In genomic region chr4:8228319-8229250, GRCh38 we compare ENCODE assay signal across 8 cellular contexts. TPM values are rescaled to one million over a fixed set of nuclear protein-coding genes. Genes with fewer than 3 reads are reported as not detected.
DNase-seq lines count a peak whose midpoint lies in the region; ATAC-seq, FAIRE-seq and TF ChIP-seq lines count a peak whose summit lies in the region.

No MANE protein-coding gene starts in this region.

- H3K27me3 ChIP-seq in BJ (ENCODE audit: control insufficient read depth, insufficient read depth, low read length) (peaks cover 1% of the 10 kb centered on the region; the same call in 1 of the 2 replicates), astrocyte (ENCODE audit: insufficient read depth, low read length) (no peaks in the 10 kb centered on the region)

- POLR2A ChIA-PET in BJ (lab: Charles Lee): no interaction called here

- no peak overlapping the region for H3K27ac ChIP-seq in astrocyte (ENCODE audit: low read depth, low read length)

- H3K9ac ChIP-seq in astrocyte (ENCODE audit: low read length): no peak overlapping the region

- H3K27me3 Mint-ChIP-seq in T-helper 2 cell treated with Interferon-gamma antibody and Interleukin-4, amounts not matched to agents 5 μg/mL and 100 μg/mL, for 36 hours (ENCODE audit: low read depth): no peaks in the 10 kb centered on the region
- H3K27me3 Mint-ChIP-seq in astrocyte (ENCODE audit: low read depth, unreplicated experiment): peaks cover 12% of the 10 kb centered on the region

- H3K4me3 ChIP-seq in BJ (ENCODE audit: low read depth, low read length): no peak overlapping the region
- no peak overlapping the region for H3K4me3 ChIP-seq in astrocyte (ENCODE audit: insufficient read depth, low read depth, low read length)

- H3K36me3 Mint-ChIP-seq in T-helper 2 cell treated with Interferon-gamma antibody and Interleukin-4, amounts not matched to agents 5 μg/mL and 100 μg/mL, for 36 hours (ENCODE audit: low read depth): peaks cover 7% of the 10 kb centered on the region
- no peaks in the 10 kb centered on the region for H3K36me3 Mint-ChIP-seq in astrocyte (ENCODE audit: low read depth, unreplicated experiment)

- CTCF ChIA-PET in BJ (lab: Yijun Ruan, JAX): interaction anchor here (0.6 to 6.0 kb wide), 7 partner anchors 9 to 174 kb away, joined by 3 to 23 read pairs (median 5); no protein-coding TSS in a partner anchor

- peak; percentile 39 for DNase-seq in BJ (ENCODE audit: low read depth)
- peak; percentile 73 for DNase-seq in T-helper 2 cell treated with Interferon-gamma antibody and Interleukin-4, amounts not matched to agents 5 μg/mL and 100 μg/mL, for 36 hours (ENCODE audit: low spot score)
- peak; percentile 79 for DNase-seq in astrocyte (ENCODE audit: low read depth)
- DNase-seq in left colon: peak; percentile 68 to 78
- peak; percentile 49 for DNase-seq in stimulated activated CD8-positive, alpha-beta memory T cell treated with anti-CD3 and anti-CD28 coated beads, Interleukin-12 subunit alpha, Interleukin-12 subunit beta, amount 100 ng/mL, for 1 hour (ENCODE audit: low read depth)
- no peak for DNase-seq in NK-92 (lab: John Stamatoyannopoulos, UW; ENCODE audit: unreplicated experiment)

- no peaks in the 10 kb centered on the region; the same call in 1 of the 2 replicates for H3K36me3 ChIP-seq in BJ (ENCODE audit: control insufficient read depth, insufficient read depth, low read length)
- no peaks in the 10 kb centered on the region for H3K36me3 ChIP-seq in astrocyte (ENCODE audit: insufficient read depth, low read length)

- no peaks in the 10 kb centered on the region for H3K79me2 ChIP-seq in astrocyte (ENCODE audit: insufficient read depth, low read length)

- no peaks in the 10 kb centered on the region for H3K9me3 Mint-ChIP-seq in T-helper 2 cell treated with Interferon-gamma antibody and Interleukin-4, amounts not matched to agents 5 μg/mL and 100 μg/mL, for 36 hours
- no peaks in the 10 kb centered on the region for H3K9me3 Mint-ChIP-seq in astrocyte (ENCODE audit: unreplicated experiment)

- H3K4me1 Mint-ChIP-seq in T-helper 2 cell treated with Interferon-gamma antibody and Interleukin-4, amounts not matched to agents 5 μg/mL and 100 μg/mL, for 36 hours (ENCODE audit: low read depth): peaks cover 9% of the 10 kb centered on the region
- peaks cover 3% of the 10 kb centered on the region for H3K4me1 Mint-ChIP-seq in astrocyte (ENCODE audit: low read depth, unreplicated experiment)

- ATAC-seq in GM19395 (IDR thresholded peaks at IDR 0.05; ENCODE audit: unreplicated experiment) (peak; percentile 78), HG03460 (IDR thresholded peaks at IDR 0.05; ENCODE audit: unreplicated experiment) (peak; percentile 76), left colon (peak; percentile 76)

- no peaks in the 10 kb centered on the region for H4K20me1 ChIP-seq in astrocyte (ENCODE audit: insufficient read depth, low read length)

- H3K4me3 Mint-ChIP-seq in T-helper 2 cell treated with Interferon-gamma antibody and Interleukin-4, amounts not matched to agents 5 μg/mL and 100 μg/mL, for 36 hours: peak overlapping the region; percentile 18
- H3K4me3 Mint-ChIP-seq in astrocyte (ENCODE audit: unreplicated experiment): no peak overlapping the region

- H3K9me3 ChIP-seq in astrocyte (ENCODE audit: insufficient read depth, low read depth, low read length): no peaks in the 10 kb centered on the region

- H3K27ac Mint-ChIP-seq in T-helper 2 cell treated with Interferon-gamma antibody and Interleukin-4, amounts not matched to agents 5 μg/mL and 100 μg/mL, for 36 hours: peak overlapping the region; percentile 32
- no peak overlapping the region for H3K27ac Mint-ChIP-seq in astrocyte (ENCODE audit: unreplicated experiment)

- peaks cover 28% of the 10 kb centered on the region for H3K4me1 ChIP-seq in astrocyte (ENCODE audit: insufficient read depth, low read length)

- TF ChIP-seq CTCF in BJ (IDR thresholded peaks at IDR 0.05; ENCODE audit: insufficient read depth, low read depth, low read length): no peak
- TF ChIP-seq CTCF in astrocyte (IDR thresholded peaks at IDR 0.05; ENCODE audit: insufficient read depth, low read depth, low read length): no peak

- intact Hi-C loops in left colon (cut with DNase I, micrococcal nuclease): no loop called here

- H3K4me2 ChIP-seq in astrocyte (ENCODE audit: low read length): peak overlapping the region; percentile 33

- no peak for FAIRE-seq in astrocyte (lab: Jason Lieb, UNC)

- peak overlapping the region; percentile 21 for H2AFZ ChIP-seq in astrocyte (ENCODE audit: low read depth, low read length)

RNA-seq across cellular contexts. Expression of gene SH3TC1, which starts 29.5 kb away (rescaled TPM):
- 0.67 and 1.2 TPM in 2 replicates for polyA plus RNA-seq in BJ (2011; rRNA removed)
- polyA minus RNA-seq in BJ (2011; rRNA and poly(A)+ RNA removed): 2.0 and 4.3 TPM in 2 replicates
- total RNA-seq in astrocyte (1.2 and 1.8 TPM in 2 replicates), left colon (10 to 100 TPM; 13.8 to 18.3 TPM)

RNA-seq across cellular contexts. Expression of gene HTRA3, which starts 41.0 kb away (rescaled TPM):
- 2.9 and 5.7 TPM in 2 replicates for polyA plus RNA-seq in BJ (2011; rRNA removed)
- 1.4 and 2.2 TPM in 2 replicates for polyA minus RNA-seq in BJ (2011; rRNA and poly(A)+ RNA removed)
- total RNA-seq in astrocyte (35.2 and 60.5 TPM in 2 replicates), left colon (1 to 10 TPM; 2.5 to 6.6 TPM)
